Comparison of ENCODE assay signal across 2 cellular contexts in genomic region chr22:26564181-26564580, GRCh38.
A peak's percentile ranks its signal among the peaks of the same experiment; 100 is the strongest.
TF ChIP-seq lines count a peak whose summit lies in the region.

No MANE protein-coding gene starts in this region.

TF ChIP-seq in WTC11, 78 proteins besides CTCF, POLR2A, EP300 and RAD21:
- 0 out of 2 replicates have a peak, but pooled peaks have one; percentile 16 for TF ChIP-seq ZNF121 (CRISPR knock-in tag; IDR thresholded peaks at IDR 0.05)
- no peak for TF ChIP-seq ZNF138 (CRISPR knock-in tag; conservative IDR thresholded peaks at IDR 0.05)
- no peak for TF ChIP-seq ZBTB43 (CRISPR knock-in tag; IDR thresholded peaks at IDR 0.05)
- TF ChIP-seq CBFB (CRISPR knock-in tag; IDR thresholded peaks at IDR 0.05; ENCODE audit: low read depth) = 0 out of 2 replicates have a peak, but pooled peaks have one; percentile 34
- no peak for TF ChIP-seq MXD4 (CRISPR knock-in tag; IDR thresholded peaks at IDR 0.05; ENCODE audit: borderline replicate concordance)
- no peak for TF ChIP-seq MAX (CRISPR knock-in tag; IDR thresholded peaks at IDR 0.05)
- TF ChIP-seq MYBL2 (CRISPR knock-in tag; IDR thresholded peaks at IDR 0.05) = no peak
- TF ChIP-seq IRF1 (CRISPR knock-in tag; IDR thresholded peaks at IDR 0.05) = no peak
- no peak for TF ChIP-seq CREB1 (CRISPR knock-in tag; IDR thresholded peaks at IDR 0.05)
- TF ChIP-seq, protein P1, sequence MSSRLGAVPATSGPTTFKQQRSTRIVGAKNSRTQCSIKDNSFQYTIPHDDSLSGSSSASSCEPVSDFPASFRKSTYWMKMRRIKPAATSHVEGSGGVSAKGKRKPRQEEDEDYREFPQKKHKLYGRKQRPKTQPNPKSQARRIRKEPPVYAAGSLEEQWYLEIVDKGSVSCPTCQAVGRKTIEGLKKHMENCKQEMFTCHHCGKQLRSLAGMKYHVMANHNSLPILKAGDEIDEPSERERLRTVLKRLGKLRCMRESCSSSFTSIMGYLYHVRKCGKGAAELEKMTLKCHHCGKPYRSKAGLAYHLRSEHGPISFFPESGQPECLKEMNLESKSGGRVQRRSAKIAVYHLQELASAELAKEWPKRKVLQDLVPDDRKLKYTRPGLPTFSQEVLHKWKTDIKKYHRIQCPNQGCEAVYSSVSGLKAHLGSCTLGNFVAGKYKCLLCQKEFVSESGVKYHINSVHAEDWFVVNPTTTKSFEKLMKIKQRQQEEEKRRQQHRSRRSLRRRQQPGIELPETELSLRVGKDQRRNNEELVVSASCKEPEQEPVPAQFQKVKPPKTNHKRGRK (CRISPR knock-in tag; IDR thresholded peaks at IDR 0.05; ENCODE audit: borderline replicate concordance) = no peak
- no peak for TF ChIP-seq RORB (CRISPR knock-in tag; IDR thresholded peaks at IDR 0.05)

TF ChIP-seq in endothelial cell of umbilical vein, 7 proteins besides CTCF, POLR2A, EP300 and RAD21:
- TF ChIP-seq JUN (IDR thresholded peaks at IDR 0.05; ENCODE audit: borderline replicate concordance, insufficient read depth, insufficient read length, low read depth) = no peak
- no peak for TF ChIP-seq MYC (IDR thresholded peaks at IDR 0.05; ENCODE audit: low read depth, low read length)
- TF ChIP-seq GATA2 (IDR thresholded peaks at IDR 0.05; ENCODE audit: insufficient read depth, insufficient read length, low read depth, low read length) = no peak
- no peak for TF ChIP-seq EZH2 (IDR thresholded peaks at IDR 0.05; ENCODE audit: borderline replicate concordance, low read depth, low read length, severe bottlenecking)
- TF ChIP-seq FOS (IDR thresholded peaks at IDR 0.05; ENCODE audit: borderline replicate concordance, insufficient read depth, low read length) = no peak
- TF ChIP-seq POLR2AphosphoS5 (IDR thresholded peaks at IDR 0.05; ENCODE audit: insufficient read depth, low read depth, low read length) = no peak
- no peak for TF ChIP-seq MAX (IDR thresholded peaks at IDR 0.05; ENCODE audit: insufficient read depth, insufficient read length)
TF ChIP-seq in endothelial cell of umbilical vein: peak in this region for 0.
